ENCODE assay signal across 17 cellular contexts in genomic region chr3:172991424-172991996, GRCh38.
A peak's percentile ranks its signal among the peaks of the same experiment; 100 is the strongest.
DNase-seq lines count a peak whose midpoint lies in the region; ATAC-seq and TF ChIP-seq lines count a peak whose summit lies in the region.
"Had no signal": no experiment of that assay in that cellular context is flagged by ENCODE, and none has a peak within 500 bp of the region (broad histone marks: within the 10 kb centered on the region; RNA-seq: fewer than 3 reads in every experiment).

No MANE protein-coding gene starts in this region.

- H3K9me3 ChIP-seq in HCT116 (ENCODE audit: control insufficient read depth in 1 of 2, insufficient read depth in 1 of 2, low read depth in 1 of 2, low read length in 2 of 2): no peaks in the 10 kb centered on the region
- H3K9me3 ChIP-seq in SK-N-MC (ENCODE audit: low read depth, low read length): no peaks in the 10 kb centered on the region
- no peaks in the 10 kb centered on the region for H3K9me3 ChIP-seq in endodermal cell (ENCODE audit: control insufficient read depth, low read length)
- no peaks in the 10 kb centered on the region for H3K9me3 ChIP-seq in HAP-1
- H3K9me3 ChIP-seq: BLaER1, Caco-2 had no signal

- WGBS in endodermal cell (ENCODE audit: insufficient coverage in 1 of 2, insufficient read length in 1 of 2), 2 experiments: 89 to 93% methylated on average over 2 to 3 of the region's 3 CpGs

- TF ChIP-seq CTCF in HCT116 (IDR thresholded peaks at IDR 0.05 in 2 of 3, conservative IDR thresholded peaks at IDR 0.05 in 1 of 3; ENCODE audit: borderline replicate concordance in 1 of 3, insufficient read depth in 1 of 3, low read depth in 2 of 3, low read length in 2 of 3): no peak
- TF ChIP-seq CTCF in endodermal cell (conservative IDR thresholded peaks at IDR 0.05): no peak

- H3K4me3 Mint-ChIP-seq in endodermal cell: no peak overlapping the region
- H3K4me3 Mint-ChIP-seq: B cell; CD4-positive, CD25-positive, alpha-beta regulatory T cell; CD8-positive, alpha-beta T cell had no signal

- H4K20me1 ChIP-seq in HCT116 (ENCODE audit: insufficient read depth): no peaks in the 10 kb centered on the region
- H4K20me1 ChIP-seq: BLaER1 had no signal

- H3K36me3 Mint-ChIP-seq in endodermal cell (ENCODE audit: low read depth): no peaks in the 10 kb centered on the region
- H3K36me3 Mint-ChIP-seq: CD4-positive, CD25-positive, alpha-beta regulatory T cell; CD8-positive, alpha-beta T cell had no signal

- H2AFZ ChIP-seq in HCT116 (ENCODE audit: low read depth, low read length, poor library complexity, severe bottlenecking): no peak overlapping the region

- no peaks in the 10 kb centered on the region for H3K79me2 ChIP-seq in HCT116 (ENCODE audit: insufficient read depth, low read length)

- BruUV-seq in HCT116 (replicated peaks; lab: Mats Ljungman, UMichigan): no TSS peak

- TF ChIP-seq RAD21 in HCT116 (IDR thresholded peaks at IDR 0.05; ENCODE audit: low read depth): no peak

- intact Hi-C loops in HCT116 (cut with micrococcal nuclease): no loop called here

- H3K4me2 ChIP-seq in HCT116 (ENCODE audit: low read length): no peak overlapping the region
- H3K4me2 ChIP-seq: BLaER1 had no signal

- TF ChIP-seq POLR2A in HCT116 (IDR thresholded peaks at IDR 0.05; ENCODE audit: borderline replicate concordance, extremely low read depth, insufficient read depth, insufficient read length): no peak

- no peak overlapping the region for H3K27ac Mint-ChIP-seq in endodermal cell
- H3K27ac Mint-ChIP-seq: B cell; CD4-positive, CD25-positive, alpha-beta regulatory T cell; CD8-positive, alpha-beta T cell had no signal

- no peak overlapping the region for H3K27ac ChIP-seq in HCT116 (ENCODE audit: low read depth, low read length)
- peak overlapping the region; percentile 65; the same call in 1 of the 2 replicates for H3K27ac ChIP-seq in SK-N-MC
- H3K27ac ChIP-seq in endodermal cell (ENCODE audit: low read depth, low read length): peak overlapping the region; percentile 36
- H3K27ac ChIP-seq: 22Rv1, BLaER1, C4-2B had no signal

- H3K9me2 ChIP-seq in HCT116 (ENCODE audit: insufficient read depth): no peaks in the 10 kb centered on the region

- H3K27me3 ChIP-seq in HCT116 (ENCODE audit: insufficient read depth, low read length) (no peaks in the 10 kb centered on the region), endodermal cell (ENCODE audit: control insufficient read depth, insufficient read depth, low read length, poor library complexity, severe bottlenecking) (no peaks in the 10 kb centered on the region), HAP-1 (ENCODE audit: low read depth) (no peaks in the 10 kb centered on the region)
- H3K27me3 ChIP-seq: BLaER1 had no signal

- no peak for ATAC-seq in HCT116
- ATAC-seq: CD8-positive, alpha-beta T cell had no signal

- peaks cover 2% of the 10 kb centered on the region for H3K4me1 Mint-ChIP-seq in endodermal cell
- H3K4me1 Mint-ChIP-seq: B cell; CD4-positive, CD25-positive, alpha-beta regulatory T cell had no signal

- CTCF ChIA-PET in HCT116 (lab: Charles Lee): no interaction called here

- H3K27me3 Mint-ChIP-seq in endodermal cell (ENCODE audit: insufficient read depth): no peaks in the 10 kb centered on the region
- H3K27me3 Mint-ChIP-seq: B cell; CD4-positive, CD25-positive, alpha-beta regulatory T cell had no signal

- RAD21 ChIA-PET in HCT116 (lab: Charles Lee; ENCODE audit: low non-redundant PET in 1 of 2, low total read pairs in 2 of 2, uncharacterized antibody in 2 of 2, unreplicated experiment in 2 of 2): no interaction called here

- H3K9ac ChIP-seq in HCT116 (ENCODE audit: low read length) (no peak overlapping the region), SK-N-MC (ENCODE audit: insufficient read length) (peak overlapping the region; percentile 36), endodermal cell (ENCODE audit: extremely low read depth, low read length, poor library complexity, severe bottlenecking) (no peak overlapping the region)
- H3K9ac ChIP-seq: BLaER1 had no signal

- in situ Hi-C loops in HAP-1 (cut with MboI; ENCODE audit: low sequenced_read_pairs): no loop called here

- H3K36me3 ChIP-seq in HCT116 (ENCODE audit: control insufficient read depth in 1 of 2, insufficient read depth in 2 of 2, low read length in 2 of 2): no peaks in the 10 kb centered on the region
- no peaks in the 10 kb centered on the region for H3K36me3 ChIP-seq in SK-N-MC (ENCODE audit: insufficient read depth, low read length)
- H3K36me3 ChIP-seq in endodermal cell (ENCODE audit: control insufficient read depth, insufficient read depth, low read length): no peaks in the 10 kb centered on the region
- no peaks in the 10 kb centered on the region for H3K36me3 ChIP-seq in HAP-1 (replicated peaks)
- H3K36me3 ChIP-seq: BLaER1 had no signal

- no peaks in the 10 kb centered on the region for H3K4me1 ChIP-seq in HCT116 (ENCODE audit: control insufficient read depth in 1 of 2, insufficient read depth in 2 of 2, low read length in 2 of 2)
- no peaks in the 10 kb centered on the region for H3K4me1 ChIP-seq in endodermal cell (ENCODE audit: control insufficient read depth, insufficient read depth, low read length)
- no peaks in the 10 kb centered on the region for H3K4me1 ChIP-seq in HAP-1
- H3K4me1 ChIP-seq: Caco-2 had no signal

- no peaks in the 10 kb centered on the region for H3K9me3 Mint-ChIP-seq in endodermal cell
- H3K9me3 Mint-ChIP-seq: CD8-positive, alpha-beta T cell had no signal

- H3K4me3 ChIP-seq in HCT116 (replicated peaks in 1 of 2; ENCODE audit: low read depth in 1 of 2, low read length in 2 of 2): no peak overlapping the region
- peak overlapping the region; percentile 15; the same call in 1 of the 2 replicates for H3K4me3 ChIP-seq in SK-N-MC
- H3K4me3 ChIP-seq in endodermal cell (ENCODE audit: low read length): no peak overlapping the region
- H3K4me3 ChIP-seq in HAP-1: no peak overlapping the region
- H3K4me3 ChIP-seq: BLaER1 had no signal

- DNase-seq in HCT116 (ENCODE audit: low read depth, low spot score) (no peak), SK-N-MC (ENCODE audit: low read depth, low spot score) (no peak), endodermal cell (no peak), SW 1271 (lab: John Stamatoyannopoulos, UW) (no peak), HUDEP-2 (lab: John Stamatoyannopoulos, UW; ENCODE audit: unreplicated experiment in 76 of 76) (no peak), HAP-1 (ENCODE audit: low spot score in 2 of 2) (no peak)
- DNase-seq: Caco-2; CD4-positive, CD25-positive, alpha-beta regulatory T cell; CD8-positive, alpha-beta T cell; DMS153; DND-41; GOT3; HCEC 1CT had no signal

- POLR2A ChIA-PET in HCT116 (lab: Charles Lee): no interaction called here

TF ChIP-seq in HCT116, 20 proteins besides CTCF, POLR2A, EP300 and RAD21:
- TF ChIP-seq CEBPB (IDR thresholded peaks at IDR 0.05; ENCODE audit: low read depth) (peak; percentile 40; the same call in 1 of the 2 replicates), POLR2AphosphoS5 (IDR thresholded peaks at IDR 0.05; ENCODE audit: low read depth, low read length) (no peak)
